ENCODE assay signal across 8 cellular contexts in the genomic region with DNA sequence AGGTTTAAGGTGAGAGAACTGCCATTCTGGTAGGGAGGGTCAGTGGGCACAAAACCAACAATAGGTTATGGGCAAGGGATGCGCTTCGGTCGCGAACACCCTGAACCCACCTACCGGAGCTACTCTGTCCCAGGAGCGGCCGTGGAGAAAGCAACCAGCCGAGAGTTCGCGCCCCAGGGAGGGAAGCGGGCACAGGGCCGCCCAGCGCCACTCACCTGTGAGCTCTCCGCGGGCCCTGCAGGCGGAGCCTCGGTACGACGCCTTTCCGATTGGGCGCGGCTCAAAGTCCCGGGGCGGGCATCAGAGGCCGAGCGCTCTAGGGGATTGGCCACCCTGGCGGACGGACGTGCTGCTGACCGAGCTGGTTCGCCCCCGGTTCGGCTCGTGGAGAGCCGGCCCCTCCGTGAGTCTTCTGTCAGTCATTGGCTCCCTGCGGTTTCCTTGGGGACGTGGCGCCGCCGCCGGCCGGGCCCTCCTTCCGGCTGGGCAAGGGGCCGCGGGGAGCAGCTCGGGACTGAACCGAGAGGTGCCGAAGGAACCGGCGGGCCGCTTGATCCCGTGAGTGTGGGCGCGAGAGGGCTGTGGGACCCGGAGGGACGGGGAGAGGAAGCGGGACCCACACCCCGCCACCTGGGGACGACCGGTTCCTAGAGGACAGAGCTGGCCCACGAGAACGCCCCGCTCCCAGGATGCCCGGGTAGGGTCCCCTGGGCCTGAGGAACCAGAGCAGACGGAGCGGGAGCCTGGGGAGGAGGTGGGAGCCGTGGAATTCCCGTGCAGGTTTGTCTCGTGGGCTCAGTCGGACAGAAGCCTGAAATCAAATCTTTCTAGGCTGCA. TPM values are rescaled to one million over a fixed set of nuclear protein-coding genes. Genes with fewer than 3 reads are reported as not detected.
DNase-seq lines count a peak whose midpoint lies in the region; ATAC-seq and TF ChIP-seq lines count a peak whose summit lies in the region.

A gene with protein sequence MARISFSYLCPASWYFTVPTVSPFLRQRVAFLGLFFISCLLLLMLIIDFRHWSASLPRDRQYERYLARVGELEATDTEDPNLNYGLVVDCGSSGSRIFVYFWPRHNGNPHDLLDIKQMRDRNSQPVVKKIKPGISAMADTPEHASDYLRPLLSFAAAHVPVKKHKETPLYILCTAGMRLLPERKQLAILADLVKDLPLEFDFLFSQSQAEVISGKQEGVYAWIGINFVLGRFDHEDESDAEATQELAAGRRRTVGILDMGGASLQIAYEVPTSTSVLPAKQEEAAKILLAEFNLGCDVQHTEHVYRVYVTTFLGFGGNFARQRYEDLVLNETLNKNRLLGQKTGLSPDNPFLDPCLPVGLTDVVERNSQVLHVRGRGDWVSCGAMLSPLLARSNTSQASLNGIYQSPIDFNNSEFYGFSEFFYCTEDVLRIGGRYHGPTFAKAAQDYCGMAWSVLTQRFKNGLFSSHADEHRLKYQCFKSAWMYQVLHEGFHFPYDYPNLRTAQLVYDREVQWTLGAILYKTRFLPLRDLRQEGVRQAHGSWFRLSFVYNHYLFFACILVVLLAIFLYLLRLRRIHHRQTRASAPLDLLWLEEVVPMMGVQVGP (plus strand): TSS at position 479 of the 837 bp plus-strand sequence. CDS start 448 bp downstream, outside the sequence.

- H3K27ac ChIP-seq in caudate nucleus (ENCODE audit: low read depth, low read length): no peak within 1 kb of the TSS
- peak within 1 kb of the TSS; percentile 91 for H3K27ac ChIP-seq in smooth muscle cell (ENCODE audit: low read depth)

- no peaks in the 10 kb centered on the region for H3K9me3 ChIP-seq in smooth muscle cell (replicated peaks; ENCODE audit: low read depth)

- no peaks in the 10 kb centered on the region for H3K27me3 ChIP-seq in smooth muscle cell (ENCODE audit: low read depth)

- peaks cover 3% of the 10 kb centered on the region for H3F3A ChIP-seq in smooth muscle cell (ENCODE audit: low read depth)

- ATAC-seq in GM18907 (IDR thresholded peaks at IDR 0.05; ENCODE audit: unreplicated experiment): peak; percentile 99
- peak; percentile 99 for ATAC-seq in HG03139 (IDR thresholded peaks at IDR 0.05; ENCODE audit: unreplicated experiment)

- H3K9ac ChIP-seq in smooth muscle cell (ENCODE audit: low read depth): peak within 1 kb of the TSS; percentile 99

- H4K20me1 ChIP-seq in smooth muscle cell (ENCODE audit: low read depth): peaks cover 20% of the 10 kb centered on the region

- peak within 1 kb of the TSS; percentile 94 for H3K4me2 ChIP-seq in smooth muscle cell

- H3K4me3 ChIP-seq in WI38 (ENCODE audit: low read depth, low read length) (peak within 1 kb of the TSS; percentile 96), smooth muscle cell (peak within 1 kb of the TSS; percentile 76)

- 1% methylated on average over 62 of the region's 71 CpGs for WGBS in smooth muscle cell (ENCODE audit: low lambda C conversion rate)

- TF ChIP-seq CTCF in WI38 (IDR thresholded peaks at IDR 0.05; ENCODE audit: low read depth, low read length) (0 out of 2 replicates have a peak, but pooled peaks have one; percentile 11), smooth muscle cell (IDR thresholded peaks at IDR 0.05; ENCODE audit: borderline replicate concordance, insufficient read depth, poor library complexity, severe bottlenecking) (no peak)

- H3K79me2 ChIP-seq in smooth muscle cell (ENCODE audit: low read depth): peaks cover 49% of the 10 kb centered on the region

- no peaks in the 10 kb centered on the region for H3K36me3 ChIP-seq in smooth muscle cell (ENCODE audit: low read depth)

- in situ Hi-C loops in ACHN (cut with HindIII; ENCODE audit: low pct_ligation_motif_present, low pct_unique_long_range_greater_than_20kb, low sequenced_read_pairs): no loop called here

- DNase-seq in ACHN: peak; percentile 98
- DNase-seq in NCI-H2227 (lab: John Stamatoyannopoulos, UW; ENCODE audit: unreplicated experiment): peak; percentile 95
- DNase-seq in caudate nucleus (lab: John Stamatoyannopoulos, UW): peak; percentile 26 to 97 (median 84)
- peak; percentile 100 for DNase-seq in iPS-NIHi7 (ENCODE audit: extremely low spot score)
- DNase-seq in smooth muscle cell (lab: John Stamatoyannopoulos, UW; ENCODE audit: unreplicated experiment): peak; percentile 78

- peaks cover 14% of the 10 kb centered on the region for H3K4me1 ChIP-seq in smooth muscle cell (ENCODE audit: low read depth)

- peak within 1 kb of the TSS; percentile 93 for H2AFZ ChIP-seq in smooth muscle cell (ENCODE audit: low read depth)

RNA-seq across cellular contexts. Expression of the gene that starts here (rescaled TPM):
- total RNA-seq in smooth muscle cell: 39.9 and 41.1 TPM in 2 replicates
- polyA plus RNA-seq in smooth muscle cell: 7.5 and 7.9 TPM in 2 replicates
